ENCODE assay signal across 1 cellular context in the genomic region with DNA sequence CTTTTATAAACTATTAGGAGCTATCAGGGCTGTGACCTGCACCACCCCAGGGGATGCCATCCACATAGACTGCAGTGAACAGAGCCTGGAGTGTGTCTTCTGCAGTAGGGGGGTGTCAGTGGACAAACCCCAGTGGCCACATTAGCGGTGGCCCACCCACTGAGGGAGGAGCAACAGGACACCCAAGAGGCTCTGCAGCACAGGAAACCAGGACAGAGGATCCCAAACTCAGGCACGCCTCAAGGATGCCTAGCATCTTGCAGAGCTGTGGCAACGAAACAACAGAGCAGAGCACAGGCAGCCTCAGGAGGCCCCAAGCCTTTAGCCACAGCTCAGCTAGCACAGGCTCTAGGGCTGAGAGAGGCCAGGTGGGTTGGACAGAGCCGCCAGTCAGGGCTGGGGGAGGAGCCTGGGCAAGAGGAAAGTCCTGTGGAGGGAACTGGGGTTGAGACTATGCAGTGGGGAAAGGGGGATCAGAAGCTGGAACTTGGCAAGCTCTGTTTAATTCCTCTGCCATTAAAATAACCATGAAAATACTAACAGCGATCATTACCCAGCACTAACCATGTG.
TF ChIP-seq lines count a peak whose summit lies in the region.

No MANE protein-coding gene starts in this region.

TF ChIP-seq in HCT116, 20 proteins besides CTCF, POLR2A, EP300 and RAD21 (continued from another document):
- TF ChIP-seq CBX3 (IDR thresholded peaks at IDR 0.05; ENCODE audit: low read depth) (no peak), JUND (IDR thresholded peaks at IDR 0.05) (no peak), ZNF274 (IDR thresholded peaks at IDR 0.05; ENCODE audit: low read depth, low read length) (no peak), FOSL1 (IDR thresholded peaks at IDR 0.05; ENCODE audit: low read depth) (no peak), EGR1 (IDR thresholded peaks at IDR 0.05; ENCODE audit: low read depth) (no peak), ZBTB33 (IDR thresholded peaks at IDR 0.05; ENCODE audit: extremely low read depth, insufficient replicate concordance, low read length) (no peak), SRF (IDR thresholded peaks at IDR 0.05; ENCODE audit: low read depth) (no peak), ZFX (IDR thresholded peaks at IDR 0.05) (no peak), CEBPB (IDR thresholded peaks at IDR 0.05; ENCODE audit: low read depth) (no peak)
TF ChIP-seq in HCT116: peak in this region for 0.
